ENCODE assay signal across 1 cellular context in genomic region chr17:38572665-38573365, GRCh38.
TF ChIP-seq lines count a peak whose summit lies in the region.

No MANE protein-coding gene starts in this region.

TF ChIP-seq in HepG2, 621 proteins besides CTCF, POLR2A, EP300 and RAD21 (continued from another document and continues in another):
- TF ChIP-seq ZBTB33 (CRISPR knock-in tag; IDR thresholded peaks at IDR 0.05), result no peak
- no peak for TF ChIP-seq CREB1 (IDR thresholded peaks at IDR 0.05)
- TF ChIP-seq CREB1 (CRISPR knock-in tag; IDR thresholded peaks at IDR 0.05), result no peak
- no peak for TF ChIP-seq MIXL1 (CRISPR knock-in tag; IDR thresholded peaks at IDR 0.05)
- no peak for TF ChIP-seq ZNF879 (CRISPR knock-in tag; IDR thresholded peaks at IDR 0.05)
- no peak for TF ChIP-seq JARID2 (CRISPR knock-in tag; IDR thresholded peaks at IDR 0.05; ENCODE audit: insufficient replicate concordance)
- TF ChIP-seq ZFP36 (IDR thresholded peaks at IDR 0.05; ENCODE audit: borderline replicate concordance, low read depth, low read length, partially characterized antibody), result no peak
- TF ChIP-seq ZNF232 (CRISPR knock-in tag; IDR thresholded peaks at IDR 0.05; ENCODE audit: borderline replicate concordance), result no peak
- no peak for TF ChIP-seq SP1 (IDR thresholded peaks at IDR 0.05)
- no peak for TF ChIP-seq SP1 (CRISPR knock-in tag; IDR thresholded peaks at IDR 0.05)
- TF ChIP-seq IRF9 (CRISPR knock-in tag; IDR thresholded peaks at IDR 0.05; ENCODE audit: borderline replicate concordance), result no peak
- no peak for TF ChIP-seq THAP11 (CRISPR knock-in tag; IDR thresholded peaks at IDR 0.05)
- no peak for TF ChIP-seq KAT7 (CRISPR knock-in tag; IDR thresholded peaks at IDR 0.05; ENCODE audit: borderline replicate concordance)
- TF ChIP-seq CREBL2 (CRISPR knock-in tag; IDR thresholded peaks at IDR 0.05; ENCODE audit: borderline replicate concordance), result peak; percentile 29; the same call in 1 of the 2 replicates
- TF ChIP-seq ZNF780A (CRISPR knock-in tag; IDR thresholded peaks at IDR 0.05), result no peak
- TF ChIP-seq LCORL (IDR thresholded peaks at IDR 0.05), result no peak
- TF ChIP-seq LCORL (CRISPR knock-in tag; IDR thresholded peaks at IDR 0.05), result no peak
- TF ChIP-seq ZNF605 (CRISPR knock-in tag; IDR thresholded peaks at IDR 0.05), result no peak
- TF ChIP-seq NR0B2 (CRISPR knock-in tag; IDR thresholded peaks at IDR 0.05), result no peak
- no peak for TF ChIP-seq NFYB (CRISPR knock-in tag; IDR thresholded peaks at IDR 0.05)
- no peak for TF ChIP-seq ZNF253 (CRISPR knock-in tag; IDR thresholded peaks at IDR 0.05; ENCODE audit: borderline replicate concordance)
- no peak for TF ChIP-seq ISL2 (CRISPR knock-in tag; IDR thresholded peaks at IDR 0.05)
- no peak for TF ChIP-seq NFE2L1 (CRISPR knock-in tag; IDR thresholded peaks at IDR 0.05; ENCODE audit: borderline replicate concordance)
- TF ChIP-seq ZBTB2 (CRISPR knock-in tag; IDR thresholded peaks at IDR 0.05; ENCODE audit: low read depth), result 0 out of 2 replicates have a peak, but pooled peaks have one; percentile 48
- no peak for TF ChIP-seq ZNF740 (CRISPR knock-in tag; IDR thresholded peaks at IDR 0.05)
- no peak for TF ChIP-seq ZZZ3 (CRISPR knock-in tag; IDR thresholded peaks at IDR 0.05; ENCODE audit: borderline replicate concordance)
- TF ChIP-seq ZNF598 (CRISPR knock-in tag; IDR thresholded peaks at IDR 0.05; ENCODE audit: borderline replicate concordance), result 0 out of 2 replicates have a peak, but pooled peaks have one; percentile 18
- no peak for TF ChIP-seq ZNF652 (CRISPR knock-in tag; IDR thresholded peaks at IDR 0.05; ENCODE audit: borderline replicate concordance, low read depth)
- TF ChIP-seq CAMTA2 (CRISPR knock-in tag; IDR thresholded peaks at IDR 0.05; ENCODE audit: borderline replicate concordance), result no peak
- no peak for TF ChIP-seq ZNF121 (CRISPR knock-in tag; IDR thresholded peaks at IDR 0.05)
- no peak for TF ChIP-seq MTA1 (CRISPR knock-in tag; IDR thresholded peaks at IDR 0.05; ENCODE audit: borderline replicate concordance)
- TF ChIP-seq ZNF264 (CRISPR knock-in tag; IDR thresholded peaks at IDR 0.05), result no peak
- no peak for TF ChIP-seq RARG (CRISPR knock-in tag; IDR thresholded peaks at IDR 0.05; ENCODE audit: low read depth)
- no peak for TF ChIP-seq IKZF5 (CRISPR knock-in tag; IDR thresholded peaks at IDR 0.05)
- TF ChIP-seq TERF1 (CRISPR knock-in tag; IDR thresholded peaks at IDR 0.05), result no peak
- TF ChIP-seq NRL (CRISPR knock-in tag; IDR thresholded peaks at IDR 0.05; ENCODE audit: borderline replicate concordance), result no peak
- no peak for TF ChIP-seq CBFB (CRISPR knock-in tag; IDR thresholded peaks at IDR 0.05)
- TF ChIP-seq ZFP41 (CRISPR knock-in tag; IDR thresholded peaks at IDR 0.05; ENCODE audit: borderline replicate concordance), result no peak
- TF ChIP-seq CREB3 (CRISPR knock-in tag; IDR thresholded peaks at IDR 0.05), result no peak
- peak; percentile 23 for TF ChIP-seq HNRNPLL (IDR thresholded peaks at IDR 0.05; ENCODE audit: low read depth, low read length, poor library complexity, severe bottlenecking)
- TF ChIP-seq NBN (conservative IDR thresholded peaks at IDR 0.05), result no peak
- no peak for TF ChIP-seq ZBTB1 (CRISPR knock-in tag; IDR thresholded peaks at IDR 0.05; ENCODE audit: borderline replicate concordance)
- no peak for TF ChIP-seq ZNF282 (IDR thresholded peaks at IDR 0.05; ENCODE audit: partially characterized antibody)
- no peak for TF ChIP-seq ZSCAN20 (CRISPR knock-in tag; IDR thresholded peaks at IDR 0.05; ENCODE audit: borderline replicate concordance)
- TF ChIP-seq ZNF501 (CRISPR knock-in tag; IDR thresholded peaks at IDR 0.05), result no peak
- TF ChIP-seq KAT2B (IDR thresholded peaks at IDR 0.05; ENCODE audit: borderline replicate concordance, low read depth, low read length), result no peak
- TF ChIP-seq ZNF687 (CRISPR knock-in tag; IDR thresholded peaks at IDR 0.05), result peak; percentile 47; the same call in 1 of the 2 replicates
- no peak for TF ChIP-seq BHLHE40 (IDR thresholded peaks at IDR 0.05; ENCODE audit: low read length)
- no peak for TF ChIP-seq SOX13 (IDR thresholded peaks at IDR 0.05)
- no peak for TF ChIP-seq SOX13 (CRISPR knock-in tag; conservative IDR thresholded peaks at IDR 0.05 in 1 of 2, IDR thresholded peaks at IDR 0.05 in 1 of 2)
- no peak for TF ChIP-seq ARNT2 (CRISPR knock-in tag; IDR thresholded peaks at IDR 0.05; ENCODE audit: low read depth)
- TF ChIP-seq THYN1 (CRISPR knock-in tag; IDR thresholded peaks at IDR 0.05; ENCODE audit: borderline replicate concordance, low read depth), result no peak
- TF ChIP-seq ZNF737 (CRISPR knock-in tag; IDR thresholded peaks at IDR 0.05; ENCODE audit: borderline replicate concordance), result no peak
- TF ChIP-seq PRDM15 (CRISPR knock-in tag; IDR thresholded peaks at IDR 0.05), result no peak
- TF ChIP-seq ZNF576 (CRISPR knock-in tag; IDR thresholded peaks at IDR 0.05), result 0 out of 2 replicates have a peak, but pooled peaks have one; percentile 34
